17 cellular contexts compared by ENCODE assay signal in the genomic region with DNA sequence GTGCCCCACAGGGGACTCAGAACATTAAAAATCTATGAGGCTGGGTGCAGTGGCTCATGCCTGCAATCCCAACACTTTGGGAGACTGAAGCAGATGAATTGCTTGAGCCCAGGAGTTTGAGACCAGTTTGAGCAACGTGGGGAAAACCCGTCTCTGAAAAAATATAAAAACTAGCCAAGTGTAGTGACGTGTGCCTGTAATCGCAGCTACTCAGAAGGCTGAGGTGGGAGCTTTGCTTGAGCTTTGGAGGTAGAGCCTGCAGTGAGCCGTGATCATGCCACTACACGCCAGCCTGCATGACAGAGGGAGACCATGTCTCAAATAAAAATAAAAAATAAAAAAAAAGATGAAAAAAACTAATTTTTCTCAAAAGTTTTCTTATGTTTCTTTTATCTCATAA.
A peak's percentile ranks its signal among the peaks of the same experiment; 100 is the strongest.
DNase-seq lines count a peak whose midpoint lies in the region; ATAC-seq, FAIRE-seq and TF ChIP-seq lines count a peak whose summit lies in the region.
"Had no signal": no experiment of that assay in that cellular context is flagged by ENCODE, and none has a peak within 500 bp of the region (broad histone marks: within the 10 kb centered on the region; RNA-seq: fewer than 3 reads in every experiment).

No MANE protein-coding gene starts in this region.

- H3K9me2 ChIP-seq in Karpas-422 (replicated peaks; ENCODE audit: insufficient read depth, low read length) = no peaks in the 10 kb centered on the region

- H3K27ac ChIP-seq in Karpas-422 (ENCODE audit: low read length) = no peak overlapping the region; the same call in 1 of the 2 replicates
- H3K27ac ChIP-seq: right lobe of liver had no signal

- no peak overlapping the region for H3K4me3 ChIP-seq in Karpas-422 (ENCODE audit: low read length)
- H3K4me3 ChIP-seq: right lobe of liver had no signal

- no peaks in the 10 kb centered on the region for H3K9me3 ChIP-seq in Karpas-422 (ENCODE audit: low read length)
- H3K9me3 ChIP-seq: right lobe of liver had no signal

- FAIRE-seq in GM19239 (lab: Jason Lieb, UNC) = peak; percentile 75
- FAIRE-seq: endometrium had no signal

- H4K20me1 ChIP-seq in Karpas-422 (ENCODE audit: insufficient read depth, low read depth, low read length) = no peaks in the 10 kb centered on the region

- no peaks in the 10 kb centered on the region for H3K9me3 Mint-ChIP-seq in nephron progenitor cell
- H3K9me3 Mint-ChIP-seq in activated T-helper 17 cell treated with anti-CD3 and anti-CD28 coated beads, Interleukin-2, amount 50 U/mL, for 72 hours = no peaks in the 10 kb centered on the region
- H3K9me3 Mint-ChIP-seq: activated naive CD4-positive, alpha-beta T cell treated with anti-CD3 and anti-CD28 coated beads, Interleukin-2, amount 50 U/mL, for 24 hours; stimulated activated naive CD8-positive, alpha-beta T cell treated with anti-CD3 and anti-CD28 coated beads, Interleukin-15, Interleukin-2, amounts not matched to agents 100 ng/mL and 50 ng/mL, for 24 hours; WTC11 had no signal

- no peaks in the 10 kb centered on the region for H3K36me3 ChIP-seq in Karpas-422 (ENCODE audit: insufficient read depth, low read length)
- H3K36me3 ChIP-seq: right lobe of liver had no signal

- H3K4me1 Mint-ChIP-seq in nephron progenitor cell = peaks cover 16% of the 10 kb centered on the region
- H3K4me1 Mint-ChIP-seq in activated T-helper 17 cell treated with anti-CD3 and anti-CD28 coated beads, Interleukin-2, amount 50 U/mL, for 72 hours = no peaks in the 10 kb centered on the region
- H3K4me1 Mint-ChIP-seq: activated naive CD4-positive, alpha-beta T cell treated with anti-CD3 and anti-CD28 coated beads, Interleukin-2, amount 50 U/mL, for 24 hours; WTC11 had no signal

- no peaks in the 10 kb centered on the region for H3K36me3 Mint-ChIP-seq in nephron progenitor cell (ENCODE audit: low read depth)
- H3K36me3 Mint-ChIP-seq in activated T-helper 17 cell treated with anti-CD3 and anti-CD28 coated beads, Interleukin-2, amount 50 U/mL, for 72 hours (ENCODE audit: low read depth) = no peaks in the 10 kb centered on the region
- H3K36me3 Mint-ChIP-seq: activated naive CD4-positive, alpha-beta T cell treated with anti-CD3 and anti-CD28 coated beads, Interleukin-2, amount 50 U/mL, for 24 hours; natural killer cell; WTC11 had no signal

- TF ChIP-seq CTCF in nephron progenitor cell (IDR thresholded peaks at IDR 0.05) = no peak

- peak overlapping the region; percentile 68 for H2AFZ ChIP-seq in Karpas-422 (ENCODE audit: low read length)

- H3K4me1 ChIP-seq in Karpas-422 (ENCODE audit: low read length) = peaks cover 11% of the 10 kb centered on the region
- H3K4me1 ChIP-seq: right lobe of liver had no signal

- ATAC-seq in HG02588 (IDR thresholded peaks at IDR 0.05; ENCODE audit: unreplicated experiment) (peak; percentile 58), HG02970 (IDR thresholded peaks at IDR 0.05; ENCODE audit: low FRiP score, unreplicated experiment) (no peak)
- ATAC-seq in activated T-helper 17 cell treated with anti-CD3 and anti-CD28 coated beads, Interleukin-2, amount 50 U/mL, for 72 hours (replicated peaks) = no peak
- ATAC-seq: left lobe of liver, natural killer cell, right lobe of liver, WTC11 had no signal

- peaks cover 3% of the 10 kb centered on the region for H3K27me3 Mint-ChIP-seq in nephron progenitor cell (ENCODE audit: low read depth, poor library complexity)
- H3K27me3 Mint-ChIP-seq in activated T-helper 17 cell treated with anti-CD3 and anti-CD28 coated beads, Interleukin-2, amount 50 U/mL, for 72 hours = no peaks in the 10 kb centered on the region
- H3K27me3 Mint-ChIP-seq: activated naive CD4-positive, alpha-beta T cell treated with anti-CD3 and anti-CD28 coated beads, Interleukin-2, amount 50 U/mL, for 24 hours; stimulated activated naive CD8-positive, alpha-beta T cell treated with anti-CD3 and anti-CD28 coated beads, Interleukin-15, Interleukin-2, amounts not matched to agents 100 ng/mL and 50 ng/mL, for 24 hours had no signal

- H3K4me3 Mint-ChIP-seq in nephron progenitor cell = no peak overlapping the region
- no peak overlapping the region for H3K4me3 Mint-ChIP-seq in activated T-helper 17 cell treated with anti-CD3 and anti-CD28 coated beads, Interleukin-2, amount 50 U/mL, for 72 hours
- H3K4me3 Mint-ChIP-seq: activated naive CD4-positive, alpha-beta T cell treated with anti-CD3 and anti-CD28 coated beads, Interleukin-2, amount 50 U/mL, for 24 hours; natural killer cell; stimulated activated naive CD8-positive, alpha-beta T cell treated with anti-CD3 and anti-CD28 coated beads, Interleukin-15, Interleukin-2, amounts not matched to agents 100 ng/mL and 50 ng/mL, for 24 hours; WTC11 had no signal

- H3K4me2 ChIP-seq in Karpas-422 (ENCODE audit: low read depth, low read length, poor library complexity, severe bottlenecking) = peak overlapping the region; percentile 49

- no peaks in the 10 kb centered on the region for H3K27me3 ChIP-seq in Karpas-422 (ENCODE audit: low read length)
- H3K27me3 ChIP-seq: right lobe of liver had no signal

- peak overlapping the region; percentile 91 for H3K27ac Mint-ChIP-seq in nephron progenitor cell
- H3K27ac Mint-ChIP-seq in activated T-helper 17 cell treated with anti-CD3 and anti-CD28 coated beads, Interleukin-2, amount 50 U/mL, for 72 hours = no peak overlapping the region
- H3K27ac Mint-ChIP-seq: activated naive CD4-positive, alpha-beta T cell treated with anti-CD3 and anti-CD28 coated beads, Interleukin-2, amount 50 U/mL, for 24 hours; natural killer cell; stimulated activated naive CD8-positive, alpha-beta T cell treated with anti-CD3 and anti-CD28 coated beads, Interleukin-15, Interleukin-2, amounts not matched to agents 100 ng/mL and 50 ng/mL, for 24 hours; WTC11 had no signal

- DNase-seq in GM19239 (ENCODE audit: insufficient read length, low spot score) (no peak), Karpas-422 (peak; percentile 42), nephron progenitor cell (peak; percentile 1), T1000 (lab: John Stamatoyannopoulos, UW) (no peak), NCI-H2227 treated with DMSO at 0.1 percent for 48 hours (lab: John Stamatoyannopoulos, UW) (no peak)
- DNase-seq: caudate nucleus, natural killer cell, NCI-H2107, right lobe of liver had no signal

- no peaks in the 10 kb centered on the region for H3K79me2 ChIP-seq in Karpas-422 (ENCODE audit: low read length)

- no peak overlapping the region for H3K9ac ChIP-seq in Karpas-422 (ENCODE audit: low read length)

Comparison
In these comparisons a context has a peak if more than half of its experiments do, and no peak if none do; other contexts are left out.
1. DNase-seq: peak in Karpas-422 (single experiment) and nephron progenitor cell (single experiment); none in GM19239 (single experiment), T1000 (single experiment) and NCI-H2227 treated with DMSO at 0.1 percent for 48 hours (single experiment).